ENCODE assay signal across 8 cellular contexts in genomic region chr11:73404048-73404447, GRCh38. TPM values are rescaled to one million over a fixed set of nuclear protein-coding genes. Genes with fewer than 3 reads are reported as not detected.
A peak's percentile ranks its signal among the peaks of the same experiment; 100 is the strongest.
DNase-seq lines count a peak whose midpoint lies in the region; ATAC-seq, FAIRE-seq and TF ChIP-seq lines count a peak whose summit lies in the region.

No MANE protein-coding gene starts in this region.

- H3K4me3 ChIP-seq in astrocyte of the spinal cord (ENCODE audit: low read depth, low read length) (no peak overlapping the region), suprapubic skin (no peak overlapping the region), MM.1S (ENCODE audit: low read length) (no peak overlapping the region)

- CTCF ChIA-PET in CD4-positive, alpha-beta T cell (lab: Charles Lee): no interaction called here

- H3K9me3 Mint-ChIP-seq in CD4-positive, alpha-beta T cell: no peaks in the 10 kb centered on the region

- POLR2A ChIA-PET in CD4-positive, alpha-beta T cell (lab: Charles Lee): no interaction called here

- no peak overlapping the region for H3K4me2 ChIP-seq in MM.1S (ENCODE audit: low read depth, low read length)

- no peaks in the 10 kb centered on the region for H3K9me3 ChIP-seq in suprapubic skin
- H3K9me3 ChIP-seq in MM.1S (replicated peaks; ENCODE audit: insufficient read depth, low read length): no peaks in the 10 kb centered on the region
- no peaks in the 10 kb centered on the region for H3K9me3 ChIP-seq in CD4-positive, alpha-beta T cell (ENCODE audit: control insufficient read depth, low read length)

- peaks cover 38% of the 10 kb centered on the region for H3K36me3 Mint-ChIP-seq in CD4-positive, alpha-beta T cell (ENCODE audit: low read depth)

- H3K36me3 ChIP-seq in suprapubic skin: peaks cover 26% of the 10 kb centered on the region
- no peaks in the 10 kb centered on the region for H3K36me3 ChIP-seq in MM.1S (replicated peaks; ENCODE audit: insufficient read depth, low read length)

- no peak for ATAC-seq in CD4-positive, alpha-beta T cell (ENCODE audit: poor library complexity)

- peak; percentile 71 for TF ChIP-seq CTCF in astrocyte of the spinal cord (IDR thresholded peaks at IDR 0.05; ENCODE audit: low read depth, low read length)
- peak; percentile 58 to 63 for TF ChIP-seq CTCF in suprapubic skin (IDR thresholded peaks at IDR 0.05)
- no peak for TF ChIP-seq CTCF in MM.1S (IDR thresholded peaks at IDR 0.05; ENCODE audit: low read length)
- no peak for TF ChIP-seq CTCF in CD4-positive, alpha-beta T cell (IDR thresholded peaks at IDR 0.05)

- H3K9me2 ChIP-seq in MM.1S (replicated peaks; ENCODE audit: insufficient read depth, low read length): no peaks in the 10 kb centered on the region

- TF ChIP-seq EP300 in suprapubic skin (IDR thresholded peaks at IDR 0.05): no peak

- no peaks in the 10 kb centered on the region for H3K4me1 Mint-ChIP-seq in CD4-positive, alpha-beta T cell (ENCODE audit: low read depth)

- H3K4me1 ChIP-seq in suprapubic skin (no peaks in the 10 kb centered on the region), MM.1S (ENCODE audit: low read length) (no peaks in the 10 kb centered on the region)

- H4K20me1 ChIP-seq in MM.1S (ENCODE audit: insufficient read depth, low read length): no peaks in the 10 kb centered on the region

- no peak overlapping the region for H3K4me3 Mint-ChIP-seq in CD4-positive, alpha-beta T cell

- H3K79me2 ChIP-seq in MM.1S (ENCODE audit: low read length): no peaks in the 10 kb centered on the region

- H2AFZ ChIP-seq in MM.1S (ENCODE audit: low read length): no peak overlapping the region

- intact Hi-C loops in CD4-positive, alpha-beta T cell (cut with DNase I, micrococcal nuclease): loop anchor here in 1 of 2 experiments (5.0 kb wide), 1 partner anchor 258 kb away; no protein-coding TSS in a partner anchor

- FAIRE-seq in GM12891 (lab: Jason Lieb, UNC): no peak

- no peaks in the 10 kb centered on the region for H3K27me3 Mint-ChIP-seq in CD4-positive, alpha-beta T cell

- in situ Hi-C loops in astrocyte of the spinal cord (cut with HindIII; ENCODE audit: low sequenced_read_pairs): no loop called here

- no peaks in the 10 kb centered on the region for H3K27me3 ChIP-seq in suprapubic skin
- no peaks in the 10 kb centered on the region for H3K27me3 ChIP-seq in MM.1S (replicated peaks; ENCODE audit: insufficient read depth, low read length)
- H3K27me3 ChIP-seq in CD4-positive, alpha-beta T cell (ENCODE audit: control insufficient read depth, insufficient read depth, low read length): no peaks in the 10 kb centered on the region

- no peak overlapping the region for H3K9ac ChIP-seq in MM.1S (ENCODE audit: low read length)

- no peak overlapping the region for H3K27ac ChIP-seq in suprapubic skin
- H3K27ac ChIP-seq in MM.1S (ENCODE audit: low read length): no peak overlapping the region
- H3K27ac ChIP-seq in CD4-positive, alpha-beta T cell (ENCODE audit: low read depth, low read length): no peak overlapping the region

- no peak for TF ChIP-seq POLR2A in suprapubic skin (IDR thresholded peaks at IDR 0.05)
- no peak for TF ChIP-seq POLR2A in GM12891 (IDR thresholded peaks at IDR 0.05; ENCODE audit: low read depth, low read length)

- 61% methylated on average over 4 of the region's 4 CpGs for WGBS in suprapubic skin

- H3K27ac Mint-ChIP-seq in CD4-positive, alpha-beta T cell: no peak overlapping the region

- H3F3A ChIP-seq in MM.1S (ENCODE audit: insufficient read depth, low read length): no peaks in the 10 kb centered on the region

- peak; percentile 16 for DNase-seq in GDM1 (lab: John Stamatoyannopoulos, UW)
- peak; percentile 15 for DNase-seq in NCI-H1105 (lab: John Stamatoyannopoulos, UW)
- DNase-seq in astrocyte of the spinal cord (ENCODE audit: low read depth, low spot score): peak; percentile 29
- peak; percentile 75 for DNase-seq in inferior parietal cortex (ENCODE audit: extremely low spot score)
- peak in 1 of 2 donors; percentile 77 for DNase-seq in suprapubic skin (ENCODE audit: low spot score in 2 of 2)
- no peak for DNase-seq in MM.1S
- DNase-seq in GM12891 (ENCODE audit: insufficient read length, low spot score): no peak
- DNase-seq in CD4-positive, alpha-beta T cell: no peak

TF ChIP-seq in GM12891, 5 proteins besides CTCF, POLR2A, EP300 and RAD21:
- TF ChIP-seq POU2F2 (IDR thresholded peaks at IDR 0.05; ENCODE audit: low read depth, low read length): no peak
- no peak for TF ChIP-seq POLR2AphosphoS5 (IDR thresholded peaks at IDR 0.05; ENCODE audit: low read depth, low read length)
- no peak for TF ChIP-seq SPI1 (IDR thresholded peaks at IDR 0.05; ENCODE audit: low read depth, low read length)
- TF ChIP-seq PAX5 (IDR thresholded peaks at IDR 0.05; ENCODE audit: insufficient read depth, low read length, severe bottlenecking): no peak
- TF ChIP-seq TAF1 (IDR thresholded peaks at IDR 0.05; ENCODE audit: low read depth, low read length): no peak

RNA-seq across cellular contexts. Expression of gene RELT, which starts 27.8 kb away (rescaled TPM):
- total RNA-seq in suprapubic skin: 10 to 100 TPM in 1 of 4 donors, 1 to 10 TPM in 3; 1.9 to 11.2 (median 4.2) TPM
- polyA plus RNA-seq in GM12891 (2012; ENCODE audit: low read depth, missing spikeins): 12.5 TPM
- 100 to 1,000 TPM; 107 to 114 TPM for total RNA-seq in CD4-positive, alpha-beta T cell

Comparison
In these comparisons a context has a peak if more than half of its experiments do, and no peak if none do; other contexts are left out.
1. DNase-seq: peak in GDM1 (single experiment), NCI-H1105 (single experiment), astrocyte of the spinal cord (single experiment) and inferior parietal cortex (single experiment); none in MM.1S (single experiment), GM12891 (single experiment) and CD4-positive, alpha-beta T cell (0 of 10).
2. CTCF ChIP-seq: peak in astrocyte of the spinal cord (single experiment) and suprapubic skin (2 of 2); none in MM.1S (single experiment) and CD4-positive, alpha-beta T cell (single experiment).
3. RNA of gene RELT, which starts 27.8 kb away (total RNA-seq): 107 to 114 TPM in CD4-positive, alpha-beta T cell; 1.9 to 11.2 TPM in suprapubic skin; every median in the first group is over 4 times any median in the second.